Comparison of ENCODE assay signal across 19 cellular contexts in genomic region chr11:108819957-108820356, GRCh38.
"Had no signal": no experiment of that assay in that cellular context is flagged by ENCODE, and none has a peak within 500 bp of the region (broad histone marks: within the 10 kb centered on the region; RNA-seq: fewer than 3 reads in every experiment).

No MANE protein-coding gene starts in this region.

- H3K27me3 Mint-ChIP-seq: dendritic cell treated with granulocyte-macrophage colony-stimulating factor and Interleukin-4, amounts not matched to agents 40 ng/mL and 50 ng/mL, for 4 days; effector memory CD8-positive, alpha-beta T cell; naive thymus-derived CD8-positive, alpha-beta T cell had no signal

- H3K4me3 ChIP-seq: esophagus muscularis mucosa, gastrocnemius medialis, heart right ventricle, mucosa of descending colon, right atrium auricular region, stomach, thoracic aorta, transverse colon had no signal

- H3K9me3 Mint-ChIP-seq: dendritic cell treated with granulocyte-macrophage colony-stimulating factor and Interleukin-4, amounts not matched to agents 40 ng/mL and 50 ng/mL, for 4 days; effector memory CD8-positive, alpha-beta T cell; naive thymus-derived CD8-positive, alpha-beta T cell had no signal

- H3K36me3 ChIP-seq: esophagus muscularis mucosa, gastrocnemius medialis, heart right ventricle, right atrium auricular region, stomach, thoracic aorta, transverse colon had no signal

- H3K4me3 Mint-ChIP-seq: dendritic cell treated with granulocyte-macrophage colony-stimulating factor and Interleukin-4, amounts not matched to agents 40 ng/mL and 50 ng/mL, for 4 days; effector memory CD8-positive, alpha-beta T cell; naive thymus-derived CD8-positive, alpha-beta T cell; neural crest cell had no signal

- H3K4me1 ChIP-seq: esophagus muscularis mucosa, gastrocnemius medialis, right atrium auricular region, transverse colon had no signal

- H3K4me1 Mint-ChIP-seq: neural crest cell had no signal

- H3K27ac ChIP-seq: epithelial cell of prostate, esophagus muscularis mucosa, gastrocnemius medialis, heart right ventricle, right atrium auricular region, stomach, thoracic aorta, transverse colon had no signal

- DNase-seq: effector memory CD8-positive, alpha-beta T cell; gastrocnemius medialis; heart right ventricle; islet precursor cell; mucosa of descending colon; naive thymus-derived CD8-positive, alpha-beta T cell; small intestine; stimulated activated CD4-positive, alpha-beta T cell treated with anti-CD3 and anti-CD28 coated beads, Interleukin-12 subunit alpha, Interleukin-12 subunit beta, amount 100 ng/mL, for 4 hours; stimulated activated naive CD4-positive, alpha-beta T cell; stomach; substantia nigra; transverse colon had no signal

- H3K9me3 ChIP-seq: esophagus muscularis mucosa, gastrocnemius medialis, heart right ventricle, mucosa of descending colon, right atrium auricular region, stomach, thoracic aorta, transverse colon had no signal

- ATAC-seq: effector memory CD8-positive, alpha-beta T cell; gastrocnemius medialis; heart right ventricle; left lobe of liver; mucosa of descending colon; naive thymus-derived CD8-positive, alpha-beta T cell had no signal

- H3K27ac Mint-ChIP-seq: dendritic cell treated with granulocyte-macrophage colony-stimulating factor and Interleukin-4, amounts not matched to agents 40 ng/mL and 50 ng/mL, for 4 days; effector memory CD8-positive, alpha-beta T cell; naive thymus-derived CD8-positive, alpha-beta T cell had no signal
